Comparison of ENCODE assay signal across 8 cellular contexts in genomic region chr1:15948600-15949452, GRCh38. TPM values are rescaled to one million over a fixed set of nuclear protein-coding genes. Genes with fewer than 3 reads are reported as not detected.
A peak's percentile ranks its signal among the peaks of the same experiment; 100 is the strongest.
DNase-seq lines count a peak whose midpoint lies in the region; ATAC-seq and TF ChIP-seq lines count a peak whose summit lies in the region.

No MANE protein-coding gene starts in this region.

- H2AFZ ChIP-seq in MM.1S (ENCODE audit: low read length), result no peak overlapping the region

- intact Hi-C loops in activated T-helper 2 cell treated with anti-CD3 and anti-CD28 coated beads, Interferon-gamma antibody, Interleukin-2, Interleukin-4, amounts not matched to agents 10 μg/mL and 5 μg/mL and 100 μg/mL, durations not matched to agents 14 hours and 24 hours and 36 hours (cut with micrococcal nuclease), result loop anchor here (1.0 kb wide), 2 partner anchors 17 to 30 kb away; no protein-coding TSS in a partner anchor
- intact Hi-C loops in Right ventricle myocardium superior (cut with DNase I), result no loop called here

- peak; percentile 92 for DNase-seq in GM03348 (ENCODE audit: low spot score)
- DNase-seq in activated T-helper 2 cell treated with anti-CD3 and anti-CD28 coated beads, Interferon-gamma antibody, Interleukin-2, Interleukin-4, amounts not matched to agents 10 μg/mL and 5 μg/mL and 100 μg/mL, durations not matched to agents 14 hours and 24 hours and 36 hours (ENCODE audit: low spot score), result no peak
- peak; percentile 76 for DNase-seq in Right ventricle myocardium superior
- DNase-seq in SIG-M5 treated with dmso at 0.1 percent for 504 hours (lab: John Stamatoyannopoulos, UW; ENCODE audit: unreplicated experiment), result no peak
- DNase-seq in MM.1S, result no peak
- no peak for DNase-seq in central memory CD4-positive, alpha-beta T cell

- H3K4me3 Mint-ChIP-seq in activated T-helper 2 cell treated with anti-CD3 and anti-CD28 coated beads, Interferon-gamma antibody, Interleukin-2, Interleukin-4, amounts not matched to agents 10 μg/mL and 5 μg/mL and 100 μg/mL, durations not matched to agents 14 hours and 24 hours and 36 hours (ENCODE audit: low read depth), result peak overlapping the region; percentile 54

- H3K36me3 Mint-ChIP-seq in activated T-helper 2 cell treated with anti-CD3 and anti-CD28 coated beads, Interferon-gamma antibody, Interleukin-2, Interleukin-4, amounts not matched to agents 10 μg/mL and 5 μg/mL and 100 μg/mL, durations not matched to agents 14 hours and 24 hours and 36 hours (ENCODE audit: low read depth), result peaks cover 75% of the 10 kb centered on the region

- peaks cover 30% of the 10 kb centered on the region for H3K79me2 ChIP-seq in MM.1S (ENCODE audit: low read length)

- H3K27me3 ChIP-seq in skeletal muscle satellite cell (ENCODE audit: control insufficient read depth, insufficient read depth, low read length) (no peaks in the 10 kb centered on the region), MM.1S (replicated peaks; ENCODE audit: insufficient read depth, low read length) (no peaks in the 10 kb centered on the region)

- no peak for TF ChIP-seq CTCF in MM.1S (IDR thresholded peaks at IDR 0.05; ENCODE audit: low read length)

- H3K4me2 ChIP-seq in skeletal muscle satellite cell (ENCODE audit: low read length) (peak overlapping the region; percentile 91), MM.1S (ENCODE audit: low read depth, low read length) (no peak overlapping the region)

- peak overlapping the region; percentile 98 for H3K27ac Mint-ChIP-seq in activated T-helper 2 cell treated with anti-CD3 and anti-CD28 coated beads, Interferon-gamma antibody, Interleukin-2, Interleukin-4, amounts not matched to agents 10 μg/mL and 5 μg/mL and 100 μg/mL, durations not matched to agents 14 hours and 24 hours and 36 hours

- H3K9ac ChIP-seq in skeletal muscle satellite cell (ENCODE audit: low read depth, low read length), result peak overlapping the region; percentile 95
- no peak overlapping the region for H3K9ac ChIP-seq in MM.1S (ENCODE audit: low read length)

- no peak overlapping the region for H3K27ac ChIP-seq in MM.1S (ENCODE audit: low read length)

- H3K9me3 ChIP-seq in skeletal muscle satellite cell (replicated peaks; ENCODE audit: low read length) (no peaks in the 10 kb centered on the region), MM.1S (replicated peaks; ENCODE audit: insufficient read depth, low read length) (no peaks in the 10 kb centered on the region)

- H3K36me3 ChIP-seq in skeletal muscle satellite cell (ENCODE audit: insufficient read depth, low read length) (peaks cover 39% of the 10 kb centered on the region), MM.1S (replicated peaks; ENCODE audit: insufficient read depth, low read length) (no peaks in the 10 kb centered on the region)

- H4K20me1 ChIP-seq in MM.1S (ENCODE audit: insufficient read depth, low read length), result no peaks in the 10 kb centered on the region

- H3F3A ChIP-seq in MM.1S (ENCODE audit: insufficient read depth, low read length), result no peaks in the 10 kb centered on the region

- no peaks in the 10 kb centered on the region for H3K9me2 ChIP-seq in MM.1S (replicated peaks; ENCODE audit: insufficient read depth, low read length)

- no peaks in the 10 kb centered on the region for H3K9me3 Mint-ChIP-seq in activated T-helper 2 cell treated with anti-CD3 and anti-CD28 coated beads, Interferon-gamma antibody, Interleukin-2, Interleukin-4, amounts not matched to agents 10 μg/mL and 5 μg/mL and 100 μg/mL, durations not matched to agents 14 hours and 24 hours and 36 hours

- ATAC-seq in HG03039 (IDR thresholded peaks at IDR 0.05; ENCODE audit: unreplicated experiment), result peak; percentile 11
- ATAC-seq in Right ventricle myocardium superior (ENCODE audit: poor library complexity), result peak; percentile 58

- H3K27me3 Mint-ChIP-seq in activated T-helper 2 cell treated with anti-CD3 and anti-CD28 coated beads, Interferon-gamma antibody, Interleukin-2, Interleukin-4, amounts not matched to agents 10 μg/mL and 5 μg/mL and 100 μg/mL, durations not matched to agents 14 hours and 24 hours and 36 hours (ENCODE audit: low read depth), result no peaks in the 10 kb centered on the region

- H3K4me3 ChIP-seq in skeletal muscle satellite cell (ENCODE audit: low read length), result peak overlapping the region; percentile 61
- H3K4me3 ChIP-seq in MM.1S (ENCODE audit: low read length), result no peak overlapping the region

- H3K4me1 ChIP-seq in skeletal muscle satellite cell (ENCODE audit: control insufficient read depth, insufficient read depth, low read length) (peaks cover 65% of the 10 kb centered on the region), MM.1S (ENCODE audit: low read length) (no peaks in the 10 kb centered on the region)

- peaks cover 60% of the 10 kb centered on the region for H3K4me1 Mint-ChIP-seq in activated T-helper 2 cell treated with anti-CD3 and anti-CD28 coated beads, Interferon-gamma antibody, Interleukin-2, Interleukin-4, amounts not matched to agents 10 μg/mL and 5 μg/mL and 100 μg/mL, durations not matched to agents 14 hours and 24 hours and 36 hours (ENCODE audit: low read depth)

RNA-seq across cellular contexts. Expression of gene ZBTB17, which starts 27.1 kb away (rescaled TPM):
- 65.7 and 67.8 TPM in 2 replicates for total RNA-seq in activated T-helper 2 cell treated with anti-CD3 and anti-CD28 coated beads, Interferon-gamma antibody, Interleukin-2, Interleukin-4, amounts not matched to agents 10 μg/mL and 5 μg/mL and 100 μg/mL, durations not matched to agents 14 hours and 24 hours and 36 hours
- 21.2 TPM for total RNA-seq in Right ventricle myocardium superior
- total RNA-seq in skeletal muscle satellite cell (2012; rRNA removed), result 23.8 and 26.0 TPM in 2 replicates

RNA-seq across cellular contexts. Expression of gene SRARP, which starts 55.2 kb away (rescaled TPM):
- not detected in 2 replicates for total RNA-seq in activated T-helper 2 cell treated with anti-CD3 and anti-CD28 coated beads, Interferon-gamma antibody, Interleukin-2, Interleukin-4, amounts not matched to agents 10 μg/mL and 5 μg/mL and 100 μg/mL, durations not matched to agents 14 hours and 24 hours and 36 hours
- total RNA-seq in Right ventricle myocardium superior, result 0.59 TPM
- not detected in 2 replicates for total RNA-seq in skeletal muscle satellite cell (2012; rRNA removed)

Comparison
In these comparisons a context has a peak if more than half of its experiments do, and no peak if none do; other contexts are left out.
1. DNase-seq: peak in GM03348 (single experiment) and Right ventricle myocardium superior (single experiment); none in activated T-helper 2 cell treated with anti-CD3 and anti-CD28 coated beads, Interferon-gamma antibody, Interleukin-2, Interleukin-4, amounts not matched to agents 10 μg/mL and 5 μg/mL and 100 μg/mL, durations not matched to agents 14 hours and 24 hours and 36 hours (single experiment), SIG-M5 treated with dmso at 0.1 percent for 504 hours (single experiment), MM.1S (single experiment) and central memory CD4-positive, alpha-beta T cell (single experiment).